In the genomic region with DNA sequence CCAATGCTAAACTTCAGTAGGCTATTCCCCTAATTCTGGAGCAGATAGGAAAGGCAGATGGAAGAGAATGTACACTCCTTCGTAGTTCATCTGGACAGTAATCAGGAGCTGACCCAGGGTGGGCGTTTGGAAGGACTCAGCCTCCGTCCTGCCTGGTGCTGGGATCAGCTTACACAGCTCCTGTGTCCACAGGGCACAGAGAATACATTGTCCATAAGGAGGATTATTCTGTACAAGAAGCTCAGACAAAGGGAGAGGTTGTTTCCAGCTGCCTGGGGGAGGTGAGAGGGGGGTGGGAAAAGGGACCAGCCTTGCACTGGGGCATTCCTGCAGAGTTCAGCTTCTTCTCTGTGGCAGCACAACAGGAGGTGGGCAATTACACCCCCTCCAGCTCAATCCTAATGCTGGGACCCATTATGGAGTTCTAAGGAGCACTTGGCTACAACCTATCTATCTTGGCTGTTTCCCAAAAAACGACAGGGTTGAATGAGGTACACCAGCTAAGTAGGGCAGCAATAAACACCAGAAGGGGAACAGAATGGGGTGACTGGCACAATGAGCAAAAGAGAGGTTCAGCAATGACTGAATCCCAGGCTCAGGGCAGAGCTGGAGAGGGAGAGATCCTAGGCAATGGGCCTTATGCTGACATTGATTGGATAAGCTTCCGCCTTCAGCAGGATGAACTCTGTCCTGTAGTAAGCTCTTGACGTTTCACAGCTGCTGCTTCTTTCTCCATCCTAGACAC, we compare ENCODE assay signal across 10 cellular contexts. TPM values are rescaled to one million over a fixed set of nuclear protein-coding genes. Genes with fewer than 3 reads are reported as not detected.
DNase-seq lines count a peak whose midpoint lies in the region; ATAC-seq and TF ChIP-seq lines count a peak whose summit lies in the region.
"Had no signal": no experiment of that assay in that cellular context is flagged by ENCODE, and none has a peak within 500 bp of the region (broad histone marks: within the 10 kb centered on the region; RNA-seq: fewer than 3 reads in every experiment).

No MANE protein-coding gene starts in this region.

- H4K20me1 ChIP-seq in BLaER1 treated with 17β-estradiol and CSF1 and Interleukin-3, amounts not matched to agents 10 nM and 100 nM, result peaks cover 0 to 6% (median 0%) of the 10 kb centered on the region in 11 experiments; a peak in 2 of 22 replicates

- H3K9me3 Mint-ChIP-seq in memory B cell (no peaks in the 10 kb centered on the region), MCF 10A (ENCODE audit: unreplicated experiment) (no peaks in the 10 kb centered on the region)
- H3K9me3 Mint-ChIP-seq: activated naive CD8-positive, alpha-beta T cell treated with anti-CD3 and anti-CD28 coated beads, Interleukin-2, amount 10 ng/mL, durations not matched to agents 7 days and 5 days had no signal

- TF ChIP-seq CTCF in WERI-Rb-1 (IDR thresholded peaks at IDR 0.05; ENCODE audit: low read depth, low read length) (no peak), MCF 10A (IDR thresholded peaks at IDR 0.05; ENCODE audit: unreplicated experiment) (no peak)

- peak overlapping the region in 9 of 11 experiments; percentile 0 to 81 (median 70); a peak in 17 of 22 replicates for H3K27ac ChIP-seq in BLaER1 treated with 17β-estradiol and CSF1 and Interleukin-3, amounts not matched to agents 10 nM and 100 nM
- H3K27ac ChIP-seq in WERI-Rb-1, result peak overlapping the region; percentile 97
- H3K27ac ChIP-seq: vagina had no signal

- CTCF ChIA-PET in MCF 10A (lab: Yijun Ruan, JAX), result interaction anchor here (0.7 to 1.1 kb wide), 5 partner anchors 12 to 171 kb away, joined by 3 to 4 read pairs (median 3); no protein-coding TSS in a partner anchor

- H3K4me3 Mint-ChIP-seq in memory B cell (no peak overlapping the region), MCF 10A (ENCODE audit: unreplicated experiment) (no peak overlapping the region)
- H3K4me3 Mint-ChIP-seq: activated naive CD8-positive, alpha-beta T cell treated with anti-CD3 and anti-CD28 coated beads, Interleukin-2, amount 10 ng/mL, durations not matched to agents 7 days and 5 days had no signal

- H3K27me3 Mint-ChIP-seq in memory B cell, result no peaks in the 10 kb centered on the region
- H3K27me3 Mint-ChIP-seq in MCF 10A (ENCODE audit: insufficient read depth, unreplicated experiment), result no peaks in the 10 kb centered on the region
- H3K27me3 Mint-ChIP-seq: activated naive CD8-positive, alpha-beta T cell treated with anti-CD3 and anti-CD28 coated beads, Interleukin-2, amount 10 ng/mL, durations not matched to agents 7 days and 5 days had no signal

- intact Hi-C loops in MCF 10A (cut with micrococcal nuclease), result loop anchor here (10.0 kb wide), 1 partner anchor 147 kb away; no protein-coding TSS in a partner anchor

- BruUV-seq in MCF 10A (replicated peaks; lab: Mats Ljungman, UMichigan), result no TSS peak

- H3K27ac Mint-ChIP-seq in memory B cell (peak overlapping the region; percentile 72), MCF 10A (ENCODE audit: low read depth, unreplicated experiment) (no peak overlapping the region)
- H3K27ac Mint-ChIP-seq: activated naive CD8-positive, alpha-beta T cell treated with anti-CD3 and anti-CD28 coated beads, Interleukin-2, amount 10 ng/mL, durations not matched to agents 7 days and 5 days had no signal

- peaks cover 49 to 81% (median 60%) of the 10 kb centered on the region in 11 experiments for H3K36me3 ChIP-seq in BLaER1 treated with 17β-estradiol and CSF1 and Interleukin-3, amounts not matched to agents 10 nM and 100 nM
- peaks cover 49% of the 10 kb centered on the region for H3K36me3 ChIP-seq in WERI-Rb-1

- H3K27me3 ChIP-seq in BLaER1 treated with 17β-estradiol and CSF1 and Interleukin-3, amounts not matched to agents 10 nM and 100 nM, result no peaks in the 10 kb centered on the region
- no peaks in the 10 kb centered on the region for H3K27me3 ChIP-seq in WERI-Rb-1 (ENCODE audit: insufficient read depth, low read depth, severe bottlenecking)
- H3K27me3 ChIP-seq: vagina had no signal

- no peak overlapping the region for H3K4me3 ChIP-seq in BLaER1 treated with 17β-estradiol and CSF1 and Interleukin-3, amounts not matched to agents 10 nM and 100 nM
- H3K4me3 ChIP-seq in WERI-Rb-1 (ENCODE audit: low read depth, low read length), result peak overlapping the region; percentile 5; the same call in 1 of the 2 replicates
- H3K4me3 ChIP-seq: vagina had no signal

- H3K9ac ChIP-seq in BLaER1 treated with 17β-estradiol and CSF1 and Interleukin-3, amounts not matched to agents 10 nM and 100 nM, result peak overlapping the region in 2 of 11 experiments; percentile 6 to 27; a peak in 6 of 22 replicates

- H3K4me2 ChIP-seq in BLaER1 treated with 17β-estradiol and CSF1 and Interleukin-3, amounts not matched to agents 10 nM and 100 nM, result peak overlapping the region in 9 of 11 experiments; percentile 4 to 91 (median 79); a peak in 17 of 22 replicates

- ATAC-seq in memory B cell (ENCODE audit: low read depth) (no peak), HG02763 (IDR thresholded peaks at IDR 0.05; ENCODE audit: unreplicated experiment) (no peak)

- H3K4me1 Mint-ChIP-seq in memory B cell (peaks cover 5% of the 10 kb centered on the region), MCF 10A (ENCODE audit: insufficient read depth, unreplicated experiment) (no peaks in the 10 kb centered on the region)

- peaks cover 0 to 46% (median 18%) of the 10 kb centered on the region in 10 experiments; a peak in 16 of 20 replicates for H3K4me1 ChIP-seq in BLaER1 treated with 17β-estradiol and CSF1 and Interleukin-3, amounts not matched to agents 10 nM and 100 nM
- H3K4me1 ChIP-seq: vagina had no signal

- POLR2A ChIA-PET in MCF 10A (lab: Yijun Ruan, JAX), result interaction anchor here (1.5 kb wide), 1 partner anchor 14 kb away, joined by 3 read pairs; no protein-coding TSS in a partner anchor

- DNase-seq in WERI-Rb-1 (peak; percentile 77), memory B cell (ENCODE audit: low spot score in 2 of 2) (no peak), MCF 10A (ENCODE audit: unreplicated experiment) (no peak), NCI-H748 treated with DMSO at 0.1 percent for 48 hours (lab: John Stamatoyannopoulos, UW) (no peak)
- DNase-seq: activated CD4-positive, alpha-beta T cell treated with anti-CD3 and anti-CD28 coated beads for 1 hour; activated naive CD8-positive, alpha-beta T cell treated with anti-CD3 and anti-CD28 coated beads, Interleukin-2, amount 10 ng/mL, durations not matched to agents 7 days and 5 days; mesendoderm had no signal

- no peaks in the 10 kb centered on the region for H3K9me3 ChIP-seq in BLaER1 treated with 17β-estradiol and CSF1 and Interleukin-3, amounts not matched to agents 10 nM and 100 nM (replicated peaks in 1 of 11)
- no peaks in the 10 kb centered on the region for H3K9me3 ChIP-seq in WERI-Rb-1 (ENCODE audit: severe bottlenecking)
- H3K9me3 ChIP-seq: vagina had no signal

- H3K36me3 Mint-ChIP-seq in memory B cell (peaks cover 33% of the 10 kb centered on the region), MCF 10A (ENCODE audit: insufficient read depth, unreplicated experiment) (peaks cover 56% of the 10 kb centered on the region)

RNA-seq across cellular contexts. Expression of gene MED8, which starts 7.4 kb away (rescaled TPM):
- total RNA-seq in MCF 10A (2022), result 52.0 and 61.6 TPM in 2 replicates

RNA-seq across cellular contexts. Expression of gene SZT2, which starts 7.5 kb away (rescaled TPM):
- total RNA-seq in MCF 10A (2022), result 65.3 and 67.4 TPM in 2 replicates

RNA-seq across cellular contexts. Expression of gene ELOVL1, which starts 14.4 kb away (rescaled TPM):
- 86.0 and 99.9 TPM in 2 replicates for total RNA-seq in MCF 10A (2022)

RNA-seq across cellular contexts. Expression of gene CDC20, which starts 23.4 kb away (rescaled TPM):
- 123 and 204 TPM in 2 replicates for total RNA-seq in MCF 10A (2022)

RNA-seq across cellular contexts. Expression of gene MPL, which starts 44.6 kb away (rescaled TPM):
- not detected in 2 replicates for total RNA-seq in MCF 10A (2022)
- total RNA-seq: activated naive CD8-positive, alpha-beta T cell treated with anti-CD3 and anti-CD28 coated beads, Interleukin-2, amount 10 ng/mL, durations not matched to agents 7 days and 5 days; vagina had no signal
